36 cellular contexts compared by ENCODE assay signal in genomic region chr4:158581161-158581560, GRCh38. TPM values are rescaled to one million over a fixed set of nuclear protein-coding genes. Genes with fewer than 3 reads are reported as not detected.
A peak's percentile ranks its signal among the peaks of the same experiment; 100 is the strongest.
DNase-seq lines count a peak whose midpoint lies in the region; ATAC-seq, FAIRE-seq and TF ChIP-seq lines count a peak whose summit lies in the region.
"Had no signal": no experiment of that assay in that cellular context is flagged by ENCODE, and none has a peak within 500 bp of the region (broad histone marks: within the 10 kb centered on the region; RNA-seq: fewer than 3 reads in every experiment).

No MANE protein-coding gene starts in this region.

- H3K4me1 Mint-ChIP-seq in CD14-positive monocyte: peaks cover under 1% of the 10 kb centered on the region
- H3K4me1 Mint-ChIP-seq: CD8-positive, alpha-beta memory T cell; memory B cell; neural crest cell; T-helper 17 cell had no signal

- H3K27ac Mint-ChIP-seq in activated naive CD4-positive, alpha-beta T cell treated with anti-CD3 and anti-CD28 coated beads, Interleukin-2, amount 50 U/mL, for 72 hours: no peak overlapping the region
- H3K27ac Mint-ChIP-seq in CD14-positive monocyte: no peak overlapping the region
- H3K27ac Mint-ChIP-seq: CD8-positive, alpha-beta memory T cell; effector memory CD8-positive, alpha-beta T cell; memory B cell; stimulated activated naive CD8-positive, alpha-beta T cell treated with anti-CD3 and anti-CD28 coated beads, Interleukin-15, Interleukin-2, amounts not matched to agents 100 ng/mL and 50 ng/mL, for 24 hours; T-helper 17 cell had no signal

- no peaks in the 10 kb centered on the region for H3K36me3 Mint-ChIP-seq in activated naive CD4-positive, alpha-beta T cell treated with anti-CD3 and anti-CD28 coated beads, Interleukin-2, amount 50 U/mL, for 72 hours
- peaks cover 0 to 2% of the 10 kb centered on the region in 2 donors for H3K36me3 Mint-ChIP-seq in CD14-positive monocyte
- H3K36me3 Mint-ChIP-seq: CD8-positive, alpha-beta memory T cell; memory B cell had no signal

- FAIRE-seq in bronchial epithelial cell (lab: Jason Lieb, UNC): no peak
- FAIRE-seq: GM18507, islet of Langerhans, TTC549, urothelium cell line had no signal

- no peak for TF ChIP-seq CTCF in bronchial epithelial cell (IDR thresholded peaks at IDR 0.05; ENCODE audit: insufficient read depth, low read length, severe bottlenecking)
- no peak for TF ChIP-seq CTCF in fibroblast of the aortic adventitia (IDR thresholded peaks at IDR 0.05; ENCODE audit: insufficient read depth, low read length)
- no peak for TF ChIP-seq CTCF in CD14-positive monocyte (IDR thresholded peaks at IDR 0.05)

- peaks cover 0 to 2% (median 1%) of the 10 kb centered on the region in 3 donors for H3K27me3 Mint-ChIP-seq in CD14-positive monocyte (ENCODE audit: low read depth in 3 of 3)
- H3K27me3 Mint-ChIP-seq: memory B cell had no signal

- H3K27me3 ChIP-seq in bronchial epithelial cell (ENCODE audit: control insufficient read depth, insufficient read depth, low read length): no peaks in the 10 kb centered on the region
- H3K27me3 ChIP-seq: BE2C, spleen had no signal

- H3K36me3 ChIP-seq in bronchial epithelial cell (ENCODE audit: control insufficient read depth, insufficient read depth, low read length): no peaks in the 10 kb centered on the region
- H3K36me3 ChIP-seq: BE2C, HAP-1, spleen, thoracic aorta had no signal

- no peak overlapping the region for H3K4me3 Mint-ChIP-seq in CD14-positive monocyte
- H3K4me3 Mint-ChIP-seq: CD8-positive, alpha-beta memory T cell; effector memory CD8-positive, alpha-beta T cell; memory B cell; neural crest cell; stimulated activated naive CD8-positive, alpha-beta T cell treated with anti-CD3 and anti-CD28 coated beads, Interleukin-15, Interleukin-2, amounts not matched to agents 100 ng/mL and 50 ng/mL, for 24 hours; T-helper 17 cell had no signal

- no peaks in the 10 kb centered on the region for H3K9me3 Mint-ChIP-seq in activated naive CD4-positive, alpha-beta T cell treated with anti-CD3 and anti-CD28 coated beads, Interleukin-2, amount 50 U/mL, for 72 hours
- no peaks in the 10 kb centered on the region for H3K9me3 Mint-ChIP-seq in CD14-positive monocyte
- H3K9me3 Mint-ChIP-seq: CD8-positive, alpha-beta memory T cell; effector memory CD8-positive, alpha-beta T cell; neural crest cell; stimulated activated naive CD8-positive, alpha-beta T cell treated with anti-CD3 and anti-CD28 coated beads, Interleukin-15, Interleukin-2, amounts not matched to agents 100 ng/mL and 50 ng/mL, for 24 hours had no signal

- ATAC-seq in activated naive CD4-positive, alpha-beta T cell treated with anti-CD3 and anti-CD28 coated beads, Interleukin-2, amount 50 U/mL, for 72 hours: no peak
- no peak for ATAC-seq in HG02852 (IDR thresholded peaks at IDR 0.05; ENCODE audit: unreplicated experiment)
- ATAC-seq: effector memory CD8-positive, alpha-beta T cell; left lobe of liver; Panc1; right cardiac atrium; T-helper 17 cell had no signal

- DNase-seq in HCEC 1CT (peak; percentile 13), bronchial epithelial cell (ENCODE audit: low read depth) (peak; percentile 70), fibroblast of the aortic adventitia (ENCODE audit: low read depth) (peak; percentile 51), skeletal muscle cell (ENCODE audit: low read depth) (peak; percentile 19), CD14-positive monocyte (ENCODE audit: low spot score) (no peak)
- DNase-seq in activated naive CD4-positive, alpha-beta T cell treated with anti-CD3 and anti-CD28 coated beads, Interleukin-2, amount 50 U/mL, for 72 hours (ENCODE audit: low spot score in 2 of 2): no peak
- DNase-seq: activated CD4-positive, alpha-beta T cell treated with anti-CD3 and anti-CD28 coated beads, Interleukin-2, amount 50 U/mL, for 48 hours; activated naive CD4-positive, alpha-beta T cell; amygdala; BE2C; caudate nucleus; CD8-positive, alpha-beta memory T cell; cortex of kidney; effector memory CD8-positive, alpha-beta T cell; erythroblast; NCI-H1436; NCI-H345; right cardiac atrium; Right ventricle myocardium superior; spleen; stimulated activated CD4-positive, alpha-beta T cell treated with anti-CD3 and anti-CD28 coated beads, Interleukin-2, amount 100 ng/mL, for 24 hours; stimulated activated CD8-positive, alpha-beta memory T cell treated with anti-CD3 and anti-CD28 coated beads, Interleukin-4, amount 100 ng/mL, for 48 hours; T-helper 17 cell had no signal

- intact Hi-C loops in CD14-positive monocyte (cut with micrococcal nuclease): no loop called here

- H3K4me3 ChIP-seq in bronchial epithelial cell (ENCODE audit: low read depth, low read length): no peak overlapping the region
- no peak overlapping the region for H3K4me3 ChIP-seq in fibroblast of the aortic adventitia (ENCODE audit: low read depth, low read length)
- no peak overlapping the region for H3K4me3 ChIP-seq in skeletal muscle cell (ENCODE audit: low read depth, low read length)
- H3K4me3 ChIP-seq: HAP-1, spleen, thoracic aorta had no signal

RNA-seq across cellular contexts. Expression of gene RXFP1, which starts 59.5 kb away (rescaled TPM):
- under 0.01 TPM in 1 of 2 replicates, not detected in the other for total RNA-seq in bronchial epithelial cell
- 17.8 TPM in 1 of 2 replicates, not detected in the other for total RNA-seq in fibroblast of the aortic adventitia (ENCODE audit: low replicate concordance)
- total RNA-seq in activated naive CD4-positive, alpha-beta T cell treated with anti-CD3 and anti-CD28 coated beads, Interleukin-2, amount 50 U/mL, for 72 hours: not detected
- under 1 TPM in 1 of 2 donors, not detected in 1; 0.11 TPM for polyA plus RNA-seq in CD14-positive monocyte
- total RNA-seq: CD8-positive, alpha-beta memory T cell; glomerular endothelial cell; neural crest cell; Right ventricle myocardium superior; T-helper 17 cell had no signal
- polyA plus RNA-seq: CD8-positive, alpha-beta memory T cell had no signal

Comparison
In these comparisons a context has a peak if more than half of its experiments do, and no peak if none do; other contexts are left out.
1. DNase-seq: peak in HCEC 1CT (single experiment), bronchial epithelial cell (single experiment), fibroblast of the aortic adventitia (single experiment) and skeletal muscle cell (single experiment); none in activated naive CD4-positive, alpha-beta T cell treated with anti-CD3 and anti-CD28 coated beads, Interleukin-2, amount 50 U/mL, for 72 hours (0 of 2) and CD14-positive monocyte (single experiment).